ENCODE assay signal across 11 cellular contexts in the genomic region with DNA sequence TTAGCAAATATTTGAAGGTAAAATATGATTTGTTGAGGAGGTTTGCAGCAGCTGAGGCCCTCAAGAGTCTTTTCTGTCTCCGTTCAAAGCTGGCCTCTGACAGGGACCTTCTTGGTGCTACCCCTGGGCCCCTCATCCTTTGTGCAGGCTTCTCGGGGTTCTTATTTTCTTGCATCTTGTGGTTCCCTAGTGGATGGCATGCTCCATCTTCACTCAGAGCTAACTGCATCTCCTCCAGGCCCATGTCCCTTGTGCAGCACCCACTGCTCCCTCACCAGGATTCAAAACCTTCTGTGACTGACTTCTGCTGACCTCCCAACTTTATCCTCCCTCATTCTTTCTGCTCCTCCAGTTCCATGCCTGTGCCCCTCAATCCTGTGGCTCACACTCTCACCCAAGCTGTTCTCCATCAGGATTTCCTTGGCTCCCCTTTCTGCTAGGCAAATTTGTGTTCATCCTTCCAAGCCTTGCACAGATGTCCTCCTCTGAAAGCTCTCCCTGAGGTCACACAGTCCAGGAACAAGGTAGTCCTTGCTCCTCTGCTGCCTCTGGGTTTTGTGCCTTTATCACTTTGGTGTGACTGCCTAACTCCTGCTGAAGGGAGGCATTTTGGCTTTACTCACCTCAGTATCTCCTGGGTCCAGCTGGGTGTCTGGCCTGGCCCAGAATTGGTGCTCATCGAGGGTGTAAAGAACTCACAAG. TPM values are rescaled to one million over a fixed set of nuclear protein-coding genes. Genes with fewer than 3 reads are reported as not detected.
"Had no signal": no experiment of that assay in that cellular context is flagged by ENCODE, and none has a peak within 500 bp of the region (broad histone marks: within the 10 kb centered on the region; RNA-seq: fewer than 3 reads in every experiment).

No MANE protein-coding gene starts in this region.

RNA-seq across cellular contexts. Expression of a gene that starts 25.5 kb away (rescaled TPM):
- total RNA-seq: activated CD4-positive, alpha-beta T cell treated with anti-CD3 and anti-CD28 coated beads, Interleukin-2, amount 10 ng/mL, durations not matched to agents 24 days and 14 days; activated CD8-positive, alpha-beta T cell treated with anti-CD3 and anti-CD28 coated beads for 36 hours; activated T-cell treated with anti-CD3 and anti-CD28 coated beads, Interleukin-2, amount 50 U/mL, for 72 hours; activated T-helper 17 cell treated with anti-CD3 and anti-CD28 coated beads, Interleukin-2, amount 50 U/mL, for 72 hours; aorta; IMR-90; K562; NCI-H460; Peyer's patch; SJSA1 had no signal
- polyA plus RNA-seq: aorta, IMR-90, K562, SK-N-SH had no signal
